ENCODE assay signal across 17 cellular contexts in genomic region chr18:30487962-30488361, GRCh38.
DNase-seq lines count a peak whose midpoint lies in the region; ATAC-seq, FAIRE-seq and TF ChIP-seq lines count a peak whose summit lies in the region.
"Had no signal": no experiment of that assay in that cellular context is flagged by ENCODE, and none has a peak within 500 bp of the region (broad histone marks: within the 10 kb centered on the region; RNA-seq: fewer than 3 reads in every experiment).

No MANE protein-coding gene starts in this region.

- H3K4me1 ChIP-seq in astrocyte (ENCODE audit: insufficient read depth, low read length): peaks cover 14% of the 10 kb centered on the region
- H3K4me1 ChIP-seq in smooth muscle cell (ENCODE audit: low read depth): peaks cover 8% of the 10 kb centered on the region
- H3K4me1 ChIP-seq: BE2C had no signal

- peak overlapping the region; percentile 79 for H3K27ac Mint-ChIP-seq in astrocyte (ENCODE audit: unreplicated experiment)
- H3K27ac Mint-ChIP-seq: CD4-positive, alpha-beta memory T cell; GM23338 had no signal

- H3K27me3 ChIP-seq in astrocyte (ENCODE audit: insufficient read depth, low read length) (no peaks in the 10 kb centered on the region), smooth muscle cell (ENCODE audit: low read depth) (no peaks in the 10 kb centered on the region)
- H3K27me3 ChIP-seq: BE2C had no signal

- H3K4me3 ChIP-seq in astrocyte (ENCODE audit: insufficient read depth, low read depth, low read length) (no peak overlapping the region), smooth muscle cell (no peak overlapping the region)
- H3K4me3 ChIP-seq: GM23338 had no signal

- H3K9me3 ChIP-seq in astrocyte (ENCODE audit: insufficient read depth, low read depth, low read length) (no peaks in the 10 kb centered on the region), smooth muscle cell (replicated peaks; ENCODE audit: low read depth) (no peaks in the 10 kb centered on the region)
- H3K9me3 ChIP-seq: BE2C had no signal

- H3K79me2 ChIP-seq in astrocyte (ENCODE audit: insufficient read depth, low read length): no peaks in the 10 kb centered on the region
- no peaks in the 10 kb centered on the region for H3K79me2 ChIP-seq in smooth muscle cell (ENCODE audit: low read depth)

- H3K4me1 Mint-ChIP-seq in astrocyte (ENCODE audit: low read depth, unreplicated experiment): peaks cover 34% of the 10 kb centered on the region
- H3K4me1 Mint-ChIP-seq: CD4-positive, alpha-beta memory T cell; GM23338 had no signal

- H3K9me3 Mint-ChIP-seq in astrocyte (ENCODE audit: unreplicated experiment): no peaks in the 10 kb centered on the region
- H3K9me3 Mint-ChIP-seq: GM23338 had no signal

- no peak overlapping the region for H3K4me3 Mint-ChIP-seq in astrocyte (ENCODE audit: unreplicated experiment)
- H3K4me3 Mint-ChIP-seq: CD4-positive, alpha-beta memory T cell; GM23338 had no signal

- no peak for FAIRE-seq in astrocyte (lab: Jason Lieb, UNC)
- FAIRE-seq: HepG2 had no signal

- H3K9ac ChIP-seq in astrocyte (ENCODE audit: low read length) (no peak overlapping the region), smooth muscle cell (ENCODE audit: low read depth) (no peak overlapping the region)

- 45% methylated on average over 2 of the region's 2 CpGs for WGBS in smooth muscle cell (ENCODE audit: low lambda C conversion rate)

- no peaks in the 10 kb centered on the region for H3K36me3 Mint-ChIP-seq in astrocyte (ENCODE audit: low read depth, unreplicated experiment)
- H3K36me3 Mint-ChIP-seq: CD4-positive, alpha-beta memory T cell had no signal

- DNase-seq in HS-5 (ENCODE audit: low read depth) (peak; percentile 11), astrocyte (ENCODE audit: low read depth) (peak; percentile 66), fibroblast of the conjunctiva (ENCODE audit: low read depth) (peak; percentile 2), smooth muscle cell (lab: John Stamatoyannopoulos, UW; ENCODE audit: unreplicated experiment) (no peak), MV-4-11 (lab: John Stamatoyannopoulos, UW) (no peak), dermis blood vessel endothelial cell (no peak)
- DNase-seq: BE2C; CD4-positive, alpha-beta memory T cell; DMS79 treated with DMSO at 0.1 percent for 48 hours; GF-D8; NCI-H1417; NCI-H2029; NCI-H510A treated with DMSO at 0.1 percent for 48 hours; RPMI8226 had no signal

- no peak overlapping the region for H3K27ac ChIP-seq in astrocyte (ENCODE audit: low read depth, low read length)
- H3K27ac ChIP-seq in smooth muscle cell (ENCODE audit: low read depth): peak overlapping the region; percentile 77

- no peaks in the 10 kb centered on the region for H4K20me1 ChIP-seq in astrocyte (ENCODE audit: insufficient read depth, low read length)
- no peaks in the 10 kb centered on the region for H4K20me1 ChIP-seq in smooth muscle cell (ENCODE audit: low read depth)

- no peak overlapping the region for H2AFZ ChIP-seq in astrocyte (ENCODE audit: low read depth, low read length)
- no peak overlapping the region for H2AFZ ChIP-seq in smooth muscle cell (ENCODE audit: low read depth)
- H2AFZ ChIP-seq: GM23338 had no signal

- H3K4me2 ChIP-seq in astrocyte (ENCODE audit: low read length) (peak overlapping the region; percentile 16), smooth muscle cell (peak overlapping the region; percentile 60)
- H3K4me2 ChIP-seq: GM23338 had no signal

- no peak for TF ChIP-seq CTCF in astrocyte (IDR thresholded peaks at IDR 0.05; ENCODE audit: insufficient read depth, low read depth, low read length)
- TF ChIP-seq CTCF in smooth muscle cell (IDR thresholded peaks at IDR 0.05; ENCODE audit: borderline replicate concordance, insufficient read depth, poor library complexity, severe bottlenecking): no peak

- no peaks in the 10 kb centered on the region for H3K27me3 Mint-ChIP-seq in astrocyte (ENCODE audit: low read depth, unreplicated experiment)
- H3K27me3 Mint-ChIP-seq: CD4-positive, alpha-beta memory T cell had no signal

- H3K36me3 ChIP-seq in astrocyte (ENCODE audit: insufficient read depth, low read length) (no peaks in the 10 kb centered on the region), smooth muscle cell (ENCODE audit: low read depth) (no peaks in the 10 kb centered on the region)
- H3K36me3 ChIP-seq: BE2C had no signal

- peaks cover 8% of the 10 kb centered on the region for H3F3A ChIP-seq in smooth muscle cell (ENCODE audit: low read depth)

- ATAC-seq in GM21390 (IDR thresholded peaks at IDR 0.05; ENCODE audit: unreplicated experiment): no peak
- ATAC-seq: GM23338, HepG2 had no signal

Comparison
In these comparisons a context has a peak if more than half of its experiments do, and no peak if none do; other contexts are left out.
1. DNase-seq: peak in HS-5 (single experiment), astrocyte (single experiment) and fibroblast of the conjunctiva (single experiment); none in smooth muscle cell (single experiment), MV-4-11 (single experiment) and dermis blood vessel endothelial cell (single experiment).